ENCODE assay signal across 13 cellular contexts in genomic region chr17:17868637-17869522, GRCh38. TPM values are rescaled to one million over a fixed set of nuclear protein-coding genes. Genes with fewer than 3 reads are reported as not detected.
A peak's percentile ranks its signal among the peaks of the same experiment; 100 is the strongest.
DNase-seq lines count a peak whose midpoint lies in the region; ATAC-seq and TF ChIP-seq lines count a peak whose summit lies in the region.
"Had no signal": no experiment of that assay in that cellular context is flagged by ENCODE, and none has a peak within 500 bp of the region (broad histone marks: within the 10 kb centered on the region; RNA-seq: fewer than 3 reads in every experiment).

No MANE protein-coding gene starts in this region.

- peaks cover 0 to 8% (median 3%) of the 10 kb centered on the region in 4 donors for H3K4me1 Mint-ChIP-seq in CD4-positive, CD25-positive, alpha-beta regulatory T cell
- peaks cover 22% of the 10 kb centered on the region for H3K4me1 Mint-ChIP-seq in osteocyte (ENCODE audit: unreplicated experiment)
- H3K4me1 Mint-ChIP-seq: B cell had no signal

- no peak overlapping the region for H3K4me3 ChIP-seq in CD4-positive, CD25-positive, alpha-beta regulatory T cell (ENCODE audit: low read depth, low read length)
- H3K4me3 ChIP-seq in right atrium auricular region: no peak overlapping the region
- H3K4me3 ChIP-seq: dorsolateral prefrontal cortex had no signal

- peaks cover 17% of the 10 kb centered on the region for H3K36me3 Mint-ChIP-seq in CD4-positive, CD25-positive, alpha-beta regulatory T cell
- H3K36me3 Mint-ChIP-seq in osteocyte (ENCODE audit: unreplicated experiment): peaks cover 12% of the 10 kb centered on the region

- peaks cover 40% of the 10 kb centered on the region for H3K36me3 ChIP-seq in CD4-positive, CD25-positive, alpha-beta regulatory T cell (ENCODE audit: control insufficient read depth, insufficient read depth, low read length)
- H3K36me3 ChIP-seq in right atrium auricular region: peaks cover 29% of the 10 kb centered on the region

- H3K4me3 Mint-ChIP-seq in CD4-positive, CD25-positive, alpha-beta regulatory T cell: no peak overlapping the region
- peak overlapping the region; percentile 8 for H3K4me3 Mint-ChIP-seq in osteocyte (ENCODE audit: unreplicated experiment)
- H3K4me3 Mint-ChIP-seq: B cell had no signal

- no peaks in the 10 kb centered on the region for H3K27me3 Mint-ChIP-seq in CD4-positive, CD25-positive, alpha-beta regulatory T cell
- H3K27me3 Mint-ChIP-seq in osteocyte (ENCODE audit: unreplicated experiment): no peaks in the 10 kb centered on the region
- H3K27me3 Mint-ChIP-seq: B cell had no signal

- no peaks in the 10 kb centered on the region for H3K4me1 ChIP-seq in CD4-positive, CD25-positive, alpha-beta regulatory T cell (ENCODE audit: control insufficient read depth, insufficient read depth, low read length, poor library complexity, severe bottlenecking)
- peaks cover 0 to 36% of the 10 kb centered on the region in 2 donors for H3K4me1 ChIP-seq in right atrium auricular region

- no peaks in the 10 kb centered on the region for H3K27me3 ChIP-seq in CD4-positive, CD25-positive, alpha-beta regulatory T cell (ENCODE audit: control insufficient read depth, insufficient read depth, low read length)
- H3K27me3 ChIP-seq in right atrium auricular region: no peaks in the 10 kb centered on the region
- H3K27me3 ChIP-seq: dorsolateral prefrontal cortex had no signal

- peak overlapping the region in 2 of 3 donors; percentile 29 to 45 for H3K27ac Mint-ChIP-seq in CD4-positive, CD25-positive, alpha-beta regulatory T cell
- peak overlapping the region; percentile 90 for H3K27ac Mint-ChIP-seq in osteocyte (ENCODE audit: unreplicated experiment)
- H3K27ac Mint-ChIP-seq: B cell had no signal

- ATAC-seq in CD4-positive, CD25-positive, alpha-beta regulatory T cell (ENCODE audit: low read depth in 2 of 2): no peak

- H3K9me3 ChIP-seq in CD4-positive, CD25-positive, alpha-beta regulatory T cell (ENCODE audit: control insufficient read depth in 2 of 2, low read length in 2 of 2): no peaks in the 10 kb centered on the region
- no peaks in the 10 kb centered on the region for H3K9me3 ChIP-seq in right atrium auricular region

- H3K27ac ChIP-seq in CD4-positive, CD25-positive, alpha-beta regulatory T cell (ENCODE audit: insufficient read depth, low read length, poor library complexity, severe bottlenecking): no peak overlapping the region
- peak overlapping the region; percentile 9 for H3K27ac ChIP-seq in caudate nucleus (ENCODE audit: low read depth, low read length)
- peak overlapping the region; percentile 46 to 60 for H3K27ac ChIP-seq in right atrium auricular region

- no peaks in the 10 kb centered on the region for H3K9me3 Mint-ChIP-seq in CD4-positive, CD25-positive, alpha-beta regulatory T cell
- H3K9me3 Mint-ChIP-seq in osteocyte (ENCODE audit: unreplicated experiment): no peaks in the 10 kb centered on the region

- TF ChIP-seq CTCF in right atrium auricular region (IDR thresholded peaks at IDR 0.05) (no peak), osteocyte (IDR thresholded peaks at IDR 0.05) (no peak)

- no peak for DNase-seq in CD4-positive, CD25-positive, alpha-beta regulatory T cell
- DNase-seq in caudate nucleus (lab: John Stamatoyannopoulos, UW) (no peak), right atrium auricular region (ENCODE audit: low spot score) (no peak), osteocyte (ENCODE audit: extremely low spot score, unreplicated experiment) (no peak), AG08396 (ENCODE audit: low spot score) (no peak), midbrain (lab: John Stamatoyannopoulos, UW) (no peak), NCI-H2196 treated with DMSO at 0.1 percent for 48 hours (lab: John Stamatoyannopoulos, UW; ENCODE audit: unreplicated experiment) (no peak)
- DNase-seq in stimulated activated CD4-positive, alpha-beta T cell treated with anti-CD3 and anti-CD28 coated beads, Interleukin-2, amount 100 ng/mL, for 24 hours: no peak
- DNase-seq: activated CD4-positive, CD25-positive, alpha-beta regulatory T cell treated with anti-CD3 and anti-CD28 coated beads, Interleukin-2, amount 50 U/mL, for 72 hours; activated effector memory CD4-positive, alpha-beta T cell treated with Interleukin-2 at 50 U/mL for 16 hours; dorsolateral prefrontal cortex; NCI-H2081 had no signal

RNA-seq across cellular contexts. Expression of gene SREBF1, which starts 32.1 kb away (rescaled TPM):
- 141 TPM for total RNA-seq in CD4-positive, CD25-positive, alpha-beta regulatory T cell
- 1 to 10 TPM; 4.5 to 6.7 (median 6.0) TPM for polyA plus RNA-seq in CD4-positive, CD25-positive, alpha-beta regulatory T cell
- total RNA-seq in right atrium auricular region (10 to 100 TPM; 17.0 to 29.8 TPM), osteocyte (78.0 and 86.9 TPM in 2 replicates)
